In the genomic region with DNA sequence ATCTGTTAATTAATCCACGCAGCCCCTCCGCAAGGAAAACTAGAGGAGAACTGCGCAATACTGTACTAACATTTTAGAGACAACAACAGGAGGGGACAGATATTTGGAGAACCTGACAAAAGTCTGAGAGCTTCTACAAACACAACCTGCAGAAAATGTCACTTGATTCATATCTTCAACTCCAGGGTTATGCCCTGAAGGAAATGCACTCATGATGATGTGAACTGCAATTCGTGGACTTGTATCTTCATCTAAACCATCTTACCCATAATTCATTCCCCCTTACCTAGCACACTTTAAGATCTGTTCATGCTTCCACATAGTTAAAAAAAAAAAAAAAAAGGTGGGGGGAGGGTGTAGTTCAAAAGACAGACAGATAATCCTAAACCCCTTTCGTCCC, we compare ENCODE assay signal across 17 cellular contexts.
A peak's percentile ranks its signal among the peaks of the same experiment; 100 is the strongest.
DNase-seq lines count a peak whose midpoint lies in the region; ATAC-seq and TF ChIP-seq lines count a peak whose summit lies in the region.
"Had no signal": no experiment of that assay in that cellular context is flagged by ENCODE, and none has a peak within 500 bp of the region (broad histone marks: within the 10 kb centered on the region; RNA-seq: fewer than 3 reads in every experiment).

No MANE protein-coding gene starts in this region.

- H3K27me3 Mint-ChIP-seq in IgD-negative memory B cell (no peaks in the 10 kb centered on the region), activated B cell treated with CpG ODN at 0.5 μM for 24 hours (no peaks in the 10 kb centered on the region), naive B cell (no peaks in the 10 kb centered on the region)

- H3K9me3 Mint-ChIP-seq in IgD-negative memory B cell = peaks cover 0 to 2% (median 0%) of the 10 kb centered on the region in 3 donors
- peaks cover 3% of the 10 kb centered on the region for H3K9me3 Mint-ChIP-seq in activated B cell treated with CpG ODN at 0.5 μM for 24 hours
- peaks cover 3 to 12% (median 5%) of the 10 kb centered on the region in 7 donors for H3K9me3 Mint-ChIP-seq in naive B cell

- no peak for ATAC-seq in activated B cell treated with CpG ODN at 0.5 μM for 24 hours (ENCODE audit: low read depth)
- no peak for ATAC-seq in naive B cell (ENCODE audit: low read depth in 2 of 2)
- no peak for ATAC-seq in GM19452 (IDR thresholded peaks at IDR 0.05; ENCODE audit: unreplicated experiment)
- ATAC-seq: CD8-positive, alpha-beta T cell had no signal

- peak overlapping the region in 1 of 4 donors; percentile 25 for H3K4me3 Mint-ChIP-seq in IgD-negative memory B cell
- H3K4me3 Mint-ChIP-seq in activated B cell treated with CpG ODN at 0.5 μM for 24 hours = no peak overlapping the region
- H3K4me3 Mint-ChIP-seq in naive B cell = no peak overlapping the region
- H3K4me3 Mint-ChIP-seq: CD14-positive monocyte; CD8-positive, alpha-beta T cell had no signal

- intact Hi-C loops in activated B cell treated with CpG ODN at 0.5 μM for 24 hours (cut with micrococcal nuclease) = no loop called here

- CTCF ChIA-PET in activated B cell treated with CpG ODN at 0.5 μM for 24 hours (lab: Charles Lee) = no interaction called here

- DNase-seq in activated B cell treated with CpG ODN at 0.5 μM for 24 hours (no peak), naive B cell (no peak), SIG-M5 treated with dmso at 0.1 percent for 504 hours (lab: John Stamatoyannopoulos, UW; ENCODE audit: unreplicated experiment) (no peak), HUDEP-2 (lab: John Stamatoyannopoulos, UW; ENCODE audit: unreplicated experiment in 76 of 76) (no peak)
- DNase-seq in stimulated activated CD4-positive, alpha-beta T cell treated with anti-CD3 and anti-CD28 coated beads, Interleukin-4, amount 100 ng/mL, for 4 hours = no peak
- DNase-seq: BE2C; CD8-positive, alpha-beta T cell; COR-L47; DMS153; GF-D8; GM23248; H7; KBM-7 had no signal

- peaks cover 64 to 86% (median 81%) of the 10 kb centered on the region in 3 donors for H3K4me1 Mint-ChIP-seq in IgD-negative memory B cell
- peaks cover 84% of the 10 kb centered on the region for H3K4me1 Mint-ChIP-seq in activated B cell treated with CpG ODN at 0.5 μM for 24 hours
- peaks cover 67 to 80% (median 75%) of the 10 kb centered on the region in 3 donors for H3K4me1 Mint-ChIP-seq in naive B cell

- POLR2A ChIA-PET in activated B cell treated with CpG ODN at 0.5 μM for 24 hours (lab: Charles Lee) = no interaction called here

- peak overlapping the region in 2 of 3 donors; percentile 60 to 65 for H3K27ac Mint-ChIP-seq in IgD-negative memory B cell
- H3K27ac Mint-ChIP-seq in activated B cell treated with CpG ODN at 0.5 μM for 24 hours = peak overlapping the region; percentile 59
- peak overlapping the region in 5 of 6 donors; percentile 33 to 83 (median 47) for H3K27ac Mint-ChIP-seq in naive B cell
- H3K27ac Mint-ChIP-seq: CD14-positive monocyte; CD8-positive, alpha-beta T cell had no signal

- H3K36me3 Mint-ChIP-seq in IgD-negative memory B cell = peaks cover 6% of the 10 kb centered on the region
- peaks cover 70% of the 10 kb centered on the region for H3K36me3 Mint-ChIP-seq in activated B cell treated with CpG ODN at 0.5 μM for 24 hours (ENCODE audit: low read depth)
- H3K36me3 Mint-ChIP-seq in naive B cell = peaks cover 26 to 29% of the 10 kb centered on the region in 2 donors

- TF ChIP-seq CTCF in 22Rv1 (IDR thresholded peaks at IDR 0.05) (no peak), activated B cell treated with CpG ODN at 0.5 μM for 24 hours (IDR thresholded peaks at IDR 0.05) (no peak)

- peak overlapping the region; percentile 99 for H3K27ac ChIP-seq in 22Rv1
- H3K27ac ChIP-seq: GM23248 had no signal
